In genomic region chr6:44043479-44044153, GRCh38 we compare ENCODE assay signal across 12 cellular contexts.
DNase-seq lines count a peak whose midpoint lies in the region; ATAC-seq and TF ChIP-seq lines count a peak whose summit lies in the region.
"Had no signal": no experiment of that assay in that cellular context is flagged by ENCODE, and none has a peak within 500 bp of the region (broad histone marks: within the 10 kb centered on the region; RNA-seq: fewer than 3 reads in every experiment).

No MANE protein-coding gene starts in this region.

- no peaks in the 10 kb centered on the region for H3K36me3 ChIP-seq in skeletal muscle tissue (ENCODE audit: control insufficient read depth in 3 of 3, insufficient read depth in 3 of 3, low read length in 3 of 3)

- H3K27ac Mint-ChIP-seq in activated T-helper 17 cell treated with anti-CD3 and anti-CD28 coated beads, Interleukin-2, amount 50 U/mL, for 72 hours: no peak overlapping the region
- H3K27ac Mint-ChIP-seq: activated T-cell treated with anti-CD3 and anti-CD28 coated beads, Interleukin-2, amount 50 U/mL, for 72 hours; naive thymus-derived CD8-positive, alpha-beta T cell; T-helper 1 cell treated with Interleukin-12 subunit alpha and Interleukin-12 subunit beta and Interleukin-4 antibody, amounts not matched to agents 30 μg/mL and 1 μg/mL, for 36 hours had no signal

- H3K27ac ChIP-seq in angular gyrus (ENCODE audit: low read depth, low read length) (peak overlapping the region; percentile 58), right cardiac atrium (ENCODE audit: low read length) (peak overlapping the region; percentile 58), skeletal muscle tissue (ENCODE audit: low read depth, low read length) (peak overlapping the region; percentile 47)

- H3K36me3 Mint-ChIP-seq in activated T-helper 17 cell treated with anti-CD3 and anti-CD28 coated beads, Interleukin-2, amount 50 U/mL, for 72 hours (ENCODE audit: low read depth): no peaks in the 10 kb centered on the region
- H3K36me3 Mint-ChIP-seq: naive thymus-derived CD8-positive, alpha-beta T cell had no signal

- peak overlapping the region in 1 of 3 donors; percentile 16 for H3K9ac ChIP-seq in skeletal muscle tissue (ENCODE audit: low read depth in 1 of 3, low read length in 3 of 3)

- ATAC-seq in right cardiac atrium (peak; percentile 42 to 61), GM21786 (IDR thresholded peaks at IDR 0.05; ENCODE audit: unreplicated experiment) (no peak)
- ATAC-seq in activated T-helper 17 cell treated with anti-CD3 and anti-CD28 coated beads, Interleukin-2, amount 50 U/mL, for 72 hours (replicated peaks): no peak
- ATAC-seq: activated T-cell treated with anti-CD3 and anti-CD28 coated beads, Interleukin-2, amount 50 U/mL, for 72 hours; naive thymus-derived CD8-positive, alpha-beta T cell had no signal

- no peak overlapping the region for H3K4me3 ChIP-seq in right cardiac atrium (ENCODE audit: low read length)
- no peak overlapping the region for H3K4me3 ChIP-seq in skeletal muscle tissue (ENCODE audit: low read length in 3 of 3)

- intact Hi-C loops in right cardiac atrium (cut with DNase I): loop anchor here in 1 of 4 donors (2.0 kb wide), 1 partner anchor 33 kb away; no protein-coding TSS in a partner anchor

- H3K4me3 Mint-ChIP-seq in activated T-helper 17 cell treated with anti-CD3 and anti-CD28 coated beads, Interleukin-2, amount 50 U/mL, for 72 hours: no peak overlapping the region
- H3K4me3 Mint-ChIP-seq: activated T-cell treated with anti-CD3 and anti-CD28 coated beads, Interleukin-2, amount 50 U/mL, for 72 hours; naive thymus-derived CD8-positive, alpha-beta T cell; T-helper 1 cell treated with Interleukin-12 subunit alpha and Interleukin-12 subunit beta and Interleukin-4 antibody, amounts not matched to agents 30 μg/mL and 1 μg/mL, for 36 hours had no signal

- WGBS in right cardiac atrium: 54% methylated on average over 2 of the region's 2 CpGs

- DNase-seq in GM20000 (ENCODE audit: low spot score) (peak; percentile 59), right cardiac atrium (peak; percentile 66 to 87 (median 85)), OCI-M1 (lab: John Stamatoyannopoulos, UW) (no peak), KG1 (lab: John Stamatoyannopoulos, UW) (no peak)
- DNase-seq: activated T-cell treated with anti-CD3 and anti-CD28 coated beads, Interleukin-2, amount 50 U/mL, for 72 hours; NCI-H1436 had no signal

- H3K9me3 Mint-ChIP-seq in activated T-helper 17 cell treated with anti-CD3 and anti-CD28 coated beads, Interleukin-2, amount 50 U/mL, for 72 hours: no peaks in the 10 kb centered on the region
- H3K9me3 Mint-ChIP-seq: activated T-cell treated with anti-CD3 and anti-CD28 coated beads, Interleukin-2, amount 50 U/mL, for 72 hours; naive thymus-derived CD8-positive, alpha-beta T cell; T-helper 1 cell treated with Interleukin-12 subunit alpha and Interleukin-12 subunit beta and Interleukin-4 antibody, amounts not matched to agents 30 μg/mL and 1 μg/mL, for 36 hours had no signal

- H3K27me3 Mint-ChIP-seq in activated T-helper 17 cell treated with anti-CD3 and anti-CD28 coated beads, Interleukin-2, amount 50 U/mL, for 72 hours: peaks cover 3% of the 10 kb centered on the region

- H3K4me1 Mint-ChIP-seq in activated T-helper 17 cell treated with anti-CD3 and anti-CD28 coated beads, Interleukin-2, amount 50 U/mL, for 72 hours: no peaks in the 10 kb centered on the region
- H3K4me1 Mint-ChIP-seq: naive thymus-derived CD8-positive, alpha-beta T cell had no signal

- H3K9me3 ChIP-seq in right cardiac atrium (ENCODE audit: control insufficient read depth, low read length) (no peaks in the 10 kb centered on the region), skeletal muscle tissue (ENCODE audit: control insufficient read depth in 3 of 3, low read length in 3 of 3) (no peaks in the 10 kb centered on the region)

- H3K4me1 ChIP-seq in right cardiac atrium (ENCODE audit: control insufficient read depth, insufficient read depth, low read length) (peaks cover 10% of the 10 kb centered on the region), skeletal muscle tissue (ENCODE audit: control insufficient read depth in 3 of 3, insufficient read depth in 3 of 3, low read length in 3 of 3) (peaks cover 18 to 42% (median 35%) of the 10 kb centered on the region in 3 donors)

- no peak for TF ChIP-seq CTCF in GM20000 (IDR thresholded peaks at IDR 0.05; ENCODE audit: extremely low read depth, missing control alignments)

- H3K27me3 ChIP-seq in right cardiac atrium (ENCODE audit: control insufficient read depth, insufficient read depth): no peaks in the 10 kb centered on the region
- no peaks in the 10 kb centered on the region for H3K27me3 ChIP-seq in skeletal muscle tissue (ENCODE audit: control insufficient read depth in 3 of 3, insufficient read depth in 3 of 3, low read length in 3 of 3)

Comparison
In these comparisons a context has a peak if more than half of its experiments do, and no peak if none do; other contexts are left out.
1. DNase-seq: peak in GM20000 (single experiment) and right cardiac atrium (3 of 3); none in OCI-M1 (single experiment) and KG1 (single experiment).
2. ATAC-seq: peak in right cardiac atrium (2 of 2); none in activated T-helper 17 cell treated with anti-CD3 and anti-CD28 coated beads, Interleukin-2, amount 50 U/mL, for 72 hours (single experiment) and GM21786 (single experiment).
3. Peak in every context shown above with its lines, with median percentiles within 50 percentile points of each other: H3K27ac ChIP-seq.